ENCODE assay signal across 1 cellular context in the genomic region with DNA sequence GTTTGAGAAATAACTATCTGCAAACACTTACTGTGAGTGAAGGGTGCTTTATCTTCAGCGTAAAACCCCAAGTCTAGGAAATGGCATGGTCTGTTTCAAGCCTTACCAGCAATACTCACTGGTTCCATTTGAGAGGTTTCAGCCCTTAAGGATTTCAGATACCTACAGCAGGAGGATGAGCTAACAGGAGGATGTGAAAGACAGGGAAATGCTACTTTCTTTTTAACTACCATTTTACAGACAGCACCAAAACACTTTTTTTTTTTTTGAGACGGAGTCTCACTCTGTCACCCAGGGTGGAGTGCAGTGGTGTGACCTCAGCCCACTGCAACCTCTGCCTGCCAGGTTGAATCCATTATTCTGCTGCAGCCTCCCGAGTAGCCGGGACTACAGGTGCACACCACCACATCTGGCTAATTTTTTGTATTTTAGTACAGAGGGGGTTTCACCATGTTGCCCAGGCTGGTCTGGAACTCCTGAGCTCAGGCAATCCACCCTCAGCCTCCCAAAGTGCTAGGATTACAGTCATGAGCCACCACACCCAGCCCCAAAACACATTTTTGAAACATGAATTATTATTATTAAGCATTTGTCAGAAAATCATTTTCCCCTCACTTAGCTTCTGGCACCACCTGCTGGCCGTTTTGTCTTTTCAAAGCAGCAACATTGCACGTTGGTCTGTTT.
TF ChIP-seq lines count a peak whose summit lies in the region.

No MANE protein-coding gene starts in this region.

TF ChIP-seq in K562, 482 proteins besides CTCF, POLR2A, EP300 and RAD21 (continued from another document):
- no peak for TF ChIP-seq GATA2 (CRISPR knock-in tag; IDR thresholded peaks at IDR 0.05)
- no peak for TF ChIP-seq NR2C2 (CRISPR knock-in tag; IDR thresholded peaks at IDR 0.05)
- no peak for TF ChIP-seq NR2C2 (tag; IDR thresholded peaks at IDR 0.05)
- 0 out of 2 replicates have a peak, but pooled peaks have one; percentile 30 for TF ChIP-seq KLF16 (IDR thresholded peaks at IDR 0.05)
- TF ChIP-seq, protein P1, sequence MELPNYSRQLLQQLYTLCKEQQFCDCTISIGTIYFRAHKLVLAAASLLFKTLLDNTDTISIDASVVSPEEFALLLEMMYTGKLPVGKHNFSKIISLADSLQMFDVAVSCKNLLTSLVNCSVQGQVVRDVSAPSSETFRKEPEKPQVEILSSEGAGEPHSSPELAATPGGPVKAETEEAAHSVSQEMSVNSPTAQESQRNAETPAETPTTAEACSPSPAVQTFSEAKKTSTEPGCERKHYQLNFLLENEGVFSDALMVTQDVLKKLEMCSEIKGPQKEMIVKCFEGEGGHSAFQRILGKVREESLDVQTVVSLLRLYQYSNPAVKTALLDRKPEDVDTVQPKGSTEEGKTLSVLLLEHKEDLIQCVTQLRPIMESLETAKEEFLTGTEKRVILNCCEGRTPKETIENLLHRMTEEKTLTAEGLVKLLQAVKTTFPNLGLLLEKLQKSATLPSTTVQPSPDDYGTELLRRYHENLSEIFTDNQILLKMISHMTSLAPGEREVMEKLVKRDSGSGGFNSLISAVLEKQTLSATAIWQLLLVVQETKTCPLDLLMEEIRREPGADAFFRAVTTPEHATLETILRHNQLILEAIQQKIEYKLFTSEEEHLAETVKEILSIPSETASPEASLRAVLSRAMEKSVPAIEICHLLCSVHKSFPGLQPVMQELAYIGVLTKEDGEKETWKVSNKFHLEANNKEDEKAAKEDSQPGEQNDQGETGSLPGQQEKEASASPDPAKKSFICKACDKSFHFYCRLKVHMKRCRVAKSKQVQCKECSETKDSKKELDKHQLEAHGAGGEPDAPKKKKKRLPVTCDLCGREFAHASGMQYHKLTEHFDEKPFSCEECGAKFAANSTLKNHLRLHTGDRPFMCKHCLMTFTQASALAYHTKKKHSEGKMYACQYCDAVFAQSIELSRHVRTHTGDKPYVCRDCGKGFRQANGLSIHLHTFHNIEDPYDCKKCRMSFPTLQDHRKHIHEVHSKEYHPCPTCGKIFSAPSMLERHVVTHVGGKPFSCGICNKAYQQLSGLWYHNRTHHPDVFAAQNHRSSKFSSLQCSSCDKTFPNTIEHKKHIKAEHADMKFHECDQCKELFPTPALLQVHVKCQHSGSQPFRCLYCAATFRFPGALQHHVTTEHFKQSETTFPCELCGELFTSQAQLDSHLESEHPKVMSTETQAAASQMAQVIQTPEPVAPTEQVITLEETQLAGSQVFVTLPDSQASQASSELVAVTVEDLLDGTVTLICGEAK (IDR thresholded peaks at IDR 0.05), result no peak
- TF ChIP-seq, protein P1 (CRISPR knock-in tag; IDR thresholded peaks at IDR 0.05), result no peak
- TF ChIP-seq, protein P2, sequence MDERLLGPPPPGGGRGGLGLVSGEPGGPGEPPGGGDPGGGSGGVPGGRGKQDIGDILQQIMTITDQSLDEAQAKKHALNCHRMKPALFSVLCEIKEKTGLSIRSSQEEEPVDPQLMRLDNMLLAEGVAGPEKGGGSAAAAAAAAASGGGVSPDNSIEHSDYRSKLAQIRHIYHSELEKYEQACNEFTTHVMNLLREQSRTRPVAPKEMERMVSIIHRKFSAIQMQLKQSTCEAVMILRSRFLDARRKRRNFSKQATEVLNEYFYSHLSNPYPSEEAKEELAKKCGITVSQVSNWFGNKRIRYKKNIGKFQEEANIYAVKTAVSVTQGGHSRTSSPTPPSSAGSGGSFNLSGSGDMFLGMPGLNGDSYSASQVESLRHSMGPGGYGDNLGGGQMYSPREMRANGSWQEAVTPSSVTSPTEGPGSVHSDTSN (CRISPR knock-in tag; IDR thresholded peaks at IDR 0.05; ENCODE audit: low read depth), result no peak
- TF ChIP-seq, protein P2 (tag; conservative IDR thresholded peaks at IDR 0.05; ENCODE audit: low read depth), result 0 out of 2 replicates have a peak, but pooled peaks have one; percentile 23
- no peak for TF ChIP-seq HDAC3 (IDR thresholded peaks at IDR 0.05; ENCODE audit: borderline replicate concordance, partially characterized antibody)
- TF ChIP-seq, protein P3, sequence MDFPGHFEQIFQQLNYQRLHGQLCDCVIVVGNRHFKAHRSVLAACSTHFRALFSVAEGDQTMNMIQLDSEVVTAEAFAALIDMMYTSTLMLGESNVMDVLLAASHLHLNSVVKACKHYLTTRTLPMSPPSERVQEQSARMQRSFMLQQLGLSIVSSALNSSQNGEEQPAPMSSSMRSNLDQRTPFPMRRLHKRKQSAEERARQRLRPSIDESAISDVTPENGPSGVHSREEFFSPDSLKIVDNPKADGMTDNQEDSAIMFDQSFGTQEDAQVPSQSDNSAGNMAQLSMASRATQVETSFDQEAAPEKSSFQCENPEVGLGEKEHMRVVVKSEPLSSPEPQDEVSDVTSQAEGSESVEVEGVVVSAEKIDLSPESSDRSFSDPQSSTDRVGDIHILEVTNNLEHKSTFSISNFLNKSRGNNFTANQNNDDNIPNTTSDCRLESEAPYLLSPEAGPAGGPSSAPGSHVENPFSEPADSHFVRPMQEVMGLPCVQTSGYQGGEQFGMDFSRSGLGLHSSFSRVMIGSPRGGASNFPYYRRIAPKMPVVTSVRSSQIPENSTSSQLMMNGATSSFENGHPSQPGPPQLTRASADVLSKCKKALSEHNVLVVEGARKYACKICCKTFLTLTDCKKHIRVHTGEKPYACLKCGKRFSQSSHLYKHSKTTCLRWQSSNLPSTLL (IDR thresholded peaks at IDR 0.05), result no peak
- TF ChIP-seq STAG1 (CRISPR knock-in tag; IDR thresholded peaks at IDR 0.05; ENCODE audit: borderline replicate concordance), result peak; percentile 53; the same call in 1 of the 2 replicates
- TF ChIP-seq MEIS2 (IDR thresholded peaks at IDR 0.05; ENCODE audit: partially characterized antibody), result peak; percentile 37
- TF ChIP-seq, protein P4, sequence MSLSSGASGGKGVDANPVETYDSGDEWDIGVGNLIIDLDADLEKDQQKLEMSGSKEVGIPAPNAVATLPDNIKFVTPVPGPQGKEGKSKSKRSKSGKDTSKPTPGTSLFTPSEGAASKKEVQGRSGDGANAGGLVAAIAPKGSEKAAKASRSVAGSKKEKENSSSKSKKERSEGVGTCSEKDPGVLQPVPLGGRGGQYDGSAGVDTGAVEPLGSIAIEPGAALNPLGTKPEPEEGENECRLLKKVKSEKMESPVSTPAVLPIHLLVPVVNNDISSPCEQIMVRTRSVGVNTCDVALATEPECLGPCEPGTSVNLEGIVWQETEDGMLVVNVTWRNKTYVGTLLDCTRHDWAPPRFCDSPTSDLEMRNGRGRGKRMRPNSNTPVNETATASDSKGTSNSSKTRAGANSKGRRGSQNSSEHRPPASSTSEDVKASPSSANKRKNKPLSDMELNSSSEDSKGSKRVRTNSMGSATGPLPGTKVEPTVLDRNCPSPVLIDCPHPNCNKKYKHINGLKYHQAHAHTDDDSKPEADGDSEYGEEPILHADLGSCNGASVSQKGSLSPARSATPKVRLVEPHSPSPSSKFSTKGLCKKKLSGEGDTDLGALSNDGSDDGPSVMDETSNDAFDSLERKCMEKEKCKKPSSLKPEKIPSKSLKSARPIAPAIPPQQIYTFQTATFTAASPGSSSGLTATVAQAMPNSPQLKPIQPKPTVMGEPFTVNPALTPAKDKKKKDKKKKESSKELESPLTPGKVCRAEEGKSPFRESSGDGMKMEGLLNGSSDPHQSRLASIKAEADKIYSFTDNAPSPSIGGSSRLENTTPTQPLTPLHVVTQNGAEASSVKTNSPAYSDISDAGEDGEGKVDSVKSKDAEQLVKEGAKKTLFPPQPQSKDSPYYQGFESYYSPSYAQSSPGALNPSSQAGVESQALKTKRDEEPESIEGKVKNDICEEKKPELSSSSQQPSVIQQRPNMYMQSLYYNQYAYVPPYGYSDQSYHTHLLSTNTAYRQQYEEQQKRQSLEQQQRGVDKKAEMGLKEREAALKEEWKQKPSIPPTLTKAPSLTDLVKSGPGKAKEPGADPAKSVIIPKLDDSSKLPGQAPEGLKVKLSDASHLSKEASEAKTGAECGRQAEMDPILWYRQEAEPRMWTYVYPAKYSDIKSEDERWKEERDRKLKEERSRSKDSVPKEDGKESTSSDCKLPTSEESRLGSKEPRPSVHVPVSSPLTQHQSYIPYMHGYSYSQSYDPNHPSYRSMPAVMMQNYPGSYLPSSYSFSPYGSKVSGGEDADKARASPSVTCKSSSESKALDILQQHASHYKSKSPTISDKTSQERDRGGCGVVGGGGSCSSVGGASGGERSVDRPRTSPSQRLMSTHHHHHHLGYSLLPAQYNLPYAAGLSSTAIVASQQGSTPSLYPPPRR (CRISPR knock-in tag; IDR thresholded peaks at IDR 0.05; ENCODE audit: borderline replicate concordance), result no peak
- 0 out of 2 replicates have a peak, but pooled peaks have one; percentile 13 for TF ChIP-seq ADNP (tag; IDR thresholded peaks at IDR 0.05)
- peak; percentile 59 for TF ChIP-seq SMC3 (conservative IDR thresholded peaks at IDR 0.05; ENCODE audit: insufficient read depth, low read depth, low read length)
- TF ChIP-seq ZNF316 (IDR thresholded peaks at IDR 0.05), result no peak
